ENCODE assay signal across 29 cellular contexts in genomic region chr16:14496047-14496770, GRCh38.
DNase-seq lines count a peak whose midpoint lies in the region; ATAC-seq and TF ChIP-seq lines count a peak whose summit lies in the region.
"Had no signal": no experiment of that assay in that cellular context is flagged by ENCODE, and none has a peak within 500 bp of the region (broad histone marks: within the 10 kb centered on the region; RNA-seq: fewer than 3 reads in every experiment).

No MANE protein-coding gene starts in this region.

- H3K4me1 Mint-ChIP-seq in endothelial cell (ENCODE audit: unreplicated experiment) (peaks cover 63% of the 10 kb centered on the region), MCF 10A (ENCODE audit: insufficient read depth, unreplicated experiment) (peaks cover 32% of the 10 kb centered on the region)

- intact Hi-C loops in Right ventricle myocardium superior (cut with DNase I) = no loop called here
- intact Hi-C loops in cardiac septum (cut with DNase I) = no loop called here
- intact Hi-C loops in MCF 10A (cut with micrococcal nuclease) = no loop called here

- H3K4me2 ChIP-seq in mesenchymal stem cell (ENCODE audit: low read length, poor library complexity, severe bottlenecking) (no peak overlapping the region), smooth muscle cell (no peak overlapping the region)

- DNase-seq in Right ventricle myocardium superior (no peak), cardiac septum (ENCODE audit: low spot score) (no peak), endothelial cell (ENCODE audit: low spot score) (no peak), mesenchymal stem cell (no peak), smooth muscle cell (lab: John Stamatoyannopoulos, UW; ENCODE audit: unreplicated experiment) (no peak), MCF 10A (ENCODE audit: unreplicated experiment) (no peak), NCI-H128 (lab: John Stamatoyannopoulos, UW; ENCODE audit: unreplicated experiment) (no peak)
- DNase-seq: 8988T; activated CD4-positive, alpha-beta memory T cell treated with anti-CD3 and anti-CD28 coated beads for 36 hours; activated CD4-positive, alpha-beta T cell treated with anti-CD3 and anti-CD28 coated beads for 1 hour; activated naive CD4-positive, alpha-beta T cell; activated naive CD8-positive, alpha-beta T cell treated with anti-CD3 and anti-CD28 coated beads, Interleukin-2, amount 50 U/mL, for 24 hours; activated T-cell treated with anti-CD3 and anti-CD28 coated beads, Interleukin-2, amount 50 U/mL, for 72 hours; dermis blood vessel endothelial cell; hippocampal formation; NCI-H1092 treated with DMSO at 0.1 percent for 48 hours; NCI-H1930; NCI-H524 treated with DMSO at 0.1 percent for 48 hours; NK-92 treated with Interleukin-12 subunit alpha and Interleukin-12 subunit beta, amount 100 ng/mL, for 24 hours; nucleus accumbens; PC-3; SHP77; small intestine; stimulated activated naive CD8-positive, alpha-beta T cell treated with anti-CD3 and anti-CD28 coated beads, Interleukin-15, Interleukin-2, amounts not matched to agents 100 U/mL and 50 U/mL, for 24 hours; uterus had no signal

- H3K79me1 ChIP-seq in mesenchymal stem cell (replicated peaks; ENCODE audit: low read length, poor library complexity, severe bottlenecking) = peaks cover 25% of the 10 kb centered on the region

- H3K4me3 Mint-ChIP-seq in endothelial cell (ENCODE audit: unreplicated experiment) = no peak overlapping the region
- H3K4me3 Mint-ChIP-seq in MCF 10A (ENCODE audit: unreplicated experiment) = no peak overlapping the region
- H3K4me3 Mint-ChIP-seq: activated CD4-positive, alpha-beta memory T cell treated with anti-CD3 and anti-CD28 coated beads for 36 hours; activated naive CD8-positive, alpha-beta T cell treated with anti-CD3 and anti-CD28 coated beads, Interleukin-2, amount 50 U/mL, for 24 hours; activated T-cell treated with anti-CD3 and anti-CD28 coated beads, Interleukin-2, amount 50 U/mL, for 72 hours; central memory CD8-positive, alpha-beta T cell had no signal

- H3K4me3 ChIP-seq in mesenchymal stem cell (ENCODE audit: insufficient read depth in 1 of 2, low read depth in 1 of 2, low read length in 2 of 2) = no peak overlapping the region
- no peak overlapping the region for H3K4me3 ChIP-seq in smooth muscle cell
- H3K4me3 ChIP-seq: thoracic aorta, uterus had no signal

- H2BK120ac ChIP-seq in mesenchymal stem cell (ENCODE audit: low read depth, low read length) = no peak overlapping the region

- no peak overlapping the region for H3K9ac ChIP-seq in mesenchymal stem cell (ENCODE audit: low read length)
- H3K9ac ChIP-seq in smooth muscle cell (ENCODE audit: low read depth) = no peak overlapping the region

- POLR2A ChIA-PET in MCF 10A (lab: Yijun Ruan, JAX) = interaction anchor here (0.7 to 1.7 kb wide), 6 partner anchors 8 to 1005 kb away, joined by 3 to 6 read pairs (median 4); no protein-coding TSS in a partner anchor

- H3K27me3 ChIP-seq in mesenchymal stem cell (ENCODE audit: control insufficient read depth in 1 of 2, insufficient read depth in 1 of 2, low read length in 2 of 2) (no peaks in the 10 kb centered on the region), smooth muscle cell (ENCODE audit: low read depth) (no peaks in the 10 kb centered on the region)
- H3K27me3 ChIP-seq: uterus had no signal

- H3K14ac ChIP-seq in mesenchymal stem cell (ENCODE audit: low read length in 2 of 2) = no peak overlapping the region

- H2BK12ac ChIP-seq in mesenchymal stem cell (ENCODE audit: low read length in 2 of 2) = no peak overlapping the region

- CTCF ChIA-PET in MCF 10A (lab: Yijun Ruan, JAX) = interaction anchor here (0.8 kb wide), 2 partner anchors 8 to 9 kb away, joined by 3 to 4 read pairs; no protein-coding TSS in a partner anchor

- H4K91ac ChIP-seq in mesenchymal stem cell (ENCODE audit: low read length) = no peak overlapping the region

- H3K4ac ChIP-seq in mesenchymal stem cell (ENCODE audit: low read depth in 1 of 2, low read length in 2 of 2) = no peak overlapping the region

- H3K27ac ChIP-seq in mesenchymal stem cell (ENCODE audit: low read length, poor library complexity, severe bottlenecking) (no peak overlapping the region), smooth muscle cell (ENCODE audit: low read depth) (peak overlapping the region; percentile 70)
- H3K27ac ChIP-seq: C4-2B, thoracic aorta, uterus had no signal

- ATAC-seq in Right ventricle myocardium superior (ENCODE audit: poor library complexity) = peak; percentile 49
- no peak for ATAC-seq in HG02571 (IDR thresholded peaks at IDR 0.05; ENCODE audit: unreplicated experiment)
- ATAC-seq: activated naive CD8-positive, alpha-beta T cell treated with anti-CD3 and anti-CD28 coated beads, Interleukin-2, amount 50 U/mL, for 24 hours; activated T-cell treated with anti-CD3 and anti-CD28 coated beads, Interleukin-2, amount 50 U/mL, for 72 hours; PC-3; stimulated activated naive CD8-positive, alpha-beta T cell treated with anti-CD3 and anti-CD28 coated beads, Interleukin-15, Interleukin-2, amounts not matched to agents 100 U/mL and 50 U/mL, for 24 hours had no signal

- H4K8ac ChIP-seq in mesenchymal stem cell (ENCODE audit: low read length) = no peak overlapping the region

- H3K36me3 ChIP-seq in mesenchymal stem cell (ENCODE audit: control insufficient read depth in 1 of 2, insufficient read depth in 2 of 2, low read depth in 1 of 2, low read length in 2 of 2) (peaks cover 2 to 4% of the 10 kb centered on the region in 2 experiments), smooth muscle cell (ENCODE audit: low read depth) (no peaks in the 10 kb centered on the region)
- H3K36me3 ChIP-seq: thoracic aorta, uterus had no signal

- H3K23ac ChIP-seq in mesenchymal stem cell (ENCODE audit: low read length in 2 of 2) = no peak overlapping the region

- peaks cover 5% of the 10 kb centered on the region for H3F3A ChIP-seq in smooth muscle cell (ENCODE audit: low read depth)

- H2AFZ ChIP-seq in mesenchymal stem cell (ENCODE audit: low read depth, low read length) (no peak overlapping the region), smooth muscle cell (ENCODE audit: low read depth) (no peak overlapping the region)

- 64% methylated on average over 3 of the region's 7 CpGs for WGBS in mesenchymal stem cell
- 73% methylated on average over 7 of the region's 7 CpGs for WGBS in smooth muscle cell (ENCODE audit: low lambda C conversion rate)

- no TSS peak for BruUV-seq in MCF 10A (replicated peaks; lab: Mats Ljungman, UMichigan)

- no peak overlapping the region for H2BK15ac ChIP-seq in mesenchymal stem cell (ENCODE audit: low read depth, poor library complexity, severe bottlenecking)

- H4K20me1 ChIP-seq in smooth muscle cell (ENCODE audit: low read depth) = no peaks in the 10 kb centered on the region

- H3K27ac Mint-ChIP-seq in endothelial cell (ENCODE audit: unreplicated experiment) (peak overlapping the region; percentile 53), MCF 10A (ENCODE audit: low read depth, unreplicated experiment) (no peak overlapping the region)
- H3K27ac Mint-ChIP-seq: activated CD4-positive, alpha-beta memory T cell treated with anti-CD3 and anti-CD28 coated beads for 36 hours; activated T-cell treated with anti-CD3 and anti-CD28 coated beads, Interleukin-2, amount 50 U/mL, for 72 hours had no signal

- H3K79me2 ChIP-seq in smooth muscle cell (ENCODE audit: low read depth) = no peaks in the 10 kb centered on the region

- no peak overlapping the region for H3K18ac ChIP-seq in mesenchymal stem cell (ENCODE audit: low read depth in 1 of 2, low read length in 2 of 2)

- H3K9me3 ChIP-seq in mesenchymal stem cell (ENCODE audit: control insufficient read depth, low read length) (no peaks in the 10 kb centered on the region), smooth muscle cell (replicated peaks; ENCODE audit: low read depth) (no peaks in the 10 kb centered on the region)
- H3K9me3 ChIP-seq: thoracic aorta, uterus had no signal

- H2BK5ac ChIP-seq in mesenchymal stem cell (ENCODE audit: low read depth, low read length, poor library complexity, severe bottlenecking) = no peak overlapping the region

- H3K4me1 ChIP-seq in mesenchymal stem cell (ENCODE audit: control insufficient read depth, insufficient read depth, low read depth, low read length) = peaks cover 21% of the 10 kb centered on the region
- peaks cover 24% of the 10 kb centered on the region for H3K4me1 ChIP-seq in smooth muscle cell (ENCODE audit: low read depth)
- H3K4me1 ChIP-seq: uterus had no signal

- H3K36me3 Mint-ChIP-seq in endothelial cell (ENCODE audit: low read depth, unreplicated experiment) (peaks cover 7% of the 10 kb centered on the region), MCF 10A (ENCODE audit: insufficient read depth, unreplicated experiment) (no peaks in the 10 kb centered on the region)

- TF ChIP-seq CTCF in endothelial cell (IDR thresholded peaks at IDR 0.05; ENCODE audit: unreplicated experiment) (no peak), smooth muscle cell (IDR thresholded peaks at IDR 0.05; ENCODE audit: borderline replicate concordance, insufficient read depth, poor library complexity, severe bottlenecking) (no peak), MCF 10A (IDR thresholded peaks at IDR 0.05; ENCODE audit: unreplicated experiment) (no peak)

- peak overlapping the region; percentile 1 for H2AK5ac ChIP-seq in mesenchymal stem cell (ENCODE audit: low read length, severe bottlenecking)

- H3K27me3 Mint-ChIP-seq in endothelial cell (ENCODE audit: unreplicated experiment) (peaks cover 11% of the 10 kb centered on the region), MCF 10A (ENCODE audit: insufficient read depth, unreplicated experiment) (no peaks in the 10 kb centered on the region)
- H3K27me3 Mint-ChIP-seq: activated CD4-positive, alpha-beta memory T cell treated with anti-CD3 and anti-CD28 coated beads for 36 hours; activated naive CD8-positive, alpha-beta T cell treated with anti-CD3 and anti-CD28 coated beads, Interleukin-2, amount 50 U/mL, for 24 hours; central memory CD8-positive, alpha-beta T cell had no signal

- H3K9me3 Mint-ChIP-seq in endothelial cell (ENCODE audit: unreplicated experiment) (no peaks in the 10 kb centered on the region), MCF 10A (ENCODE audit: unreplicated experiment) (no peaks in the 10 kb centered on the region)
- H3K9me3 Mint-ChIP-seq: activated CD4-positive, alpha-beta memory T cell treated with anti-CD3 and anti-CD28 coated beads for 36 hours; activated naive CD8-positive, alpha-beta T cell treated with anti-CD3 and anti-CD28 coated beads, Interleukin-2, amount 50 U/mL, for 24 hours; activated T-cell treated with anti-CD3 and anti-CD28 coated beads, Interleukin-2, amount 50 U/mL, for 72 hours; central memory CD8-positive, alpha-beta T cell had no signal
